Comparison of ENCODE assay signal across 1 cellular context in genomic region chr9:36818242-36818938, GRCh38.
TF ChIP-seq lines count a peak whose summit lies in the region.

No MANE protein-coding gene starts in this region.

TF ChIP-seq in K562, 482 proteins besides CTCF, POLR2A, EP300 and RAD21:
- TF ChIP-seq NR2F6 (CRISPR knock-in tag; IDR thresholded peaks at IDR 0.05) (no peak), RBM14 (IDR thresholded peaks at IDR 0.05; ENCODE audit: borderline replicate concordance, insufficient read depth, low read depth, low read length) (no peak), TCFL5 (CRISPR knock-in tag; conservative IDR thresholded peaks at IDR 0.05) (no peak), FOXP4 (CRISPR knock-in tag; IDR thresholded peaks at IDR 0.05; ENCODE audit: borderline replicate concordance) (no peak), NUFIP1 (IDR thresholded peaks at IDR 0.05; ENCODE audit: partially characterized antibody) (no peak)
